In the genomic region with DNA sequence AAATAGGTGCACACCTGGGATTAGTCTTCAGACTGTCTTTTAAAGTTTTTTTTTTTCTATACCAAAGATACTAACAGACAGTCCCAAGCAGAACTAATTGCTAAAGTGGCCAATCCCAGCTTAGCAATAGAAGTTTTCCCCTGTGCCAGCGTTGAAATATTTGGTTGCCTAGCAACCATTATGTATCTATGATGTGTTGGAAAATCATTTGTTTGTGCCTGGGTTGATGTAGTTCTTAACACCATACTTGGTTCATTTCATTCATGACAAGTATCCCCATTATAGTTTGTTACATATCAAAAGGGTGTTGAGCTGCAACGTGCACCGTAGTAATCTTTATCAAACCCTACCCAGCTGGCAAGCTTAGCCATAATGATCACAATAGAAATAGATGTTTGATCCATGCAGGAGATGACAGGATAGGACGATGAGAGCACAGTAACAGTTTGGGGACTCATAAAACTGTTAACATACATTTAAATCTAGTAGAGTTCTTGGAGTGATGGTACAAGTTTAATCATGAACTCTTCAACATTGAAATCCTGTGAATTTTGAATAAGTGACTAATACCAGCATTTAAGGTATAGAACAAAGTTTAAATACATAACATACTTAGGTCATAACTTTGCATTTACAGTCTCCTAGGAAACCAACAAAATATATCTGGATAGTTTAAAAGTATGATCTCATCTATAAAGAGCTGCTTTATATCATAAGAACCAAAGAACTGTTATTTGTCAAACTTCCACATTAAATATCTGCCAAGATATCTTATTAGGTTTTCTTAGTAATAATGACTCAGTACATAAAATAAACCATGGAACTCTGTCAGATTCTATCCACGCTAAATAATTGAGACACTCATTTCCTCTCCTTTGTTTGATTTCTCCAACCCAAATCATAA, we compare ENCODE assay signal across 11 cellular contexts.
DNase-seq lines count a peak whose midpoint lies in the region; ATAC-seq lines count a peak whose summit lies in the region.
"Had no signal": no experiment of that assay in that cellular context is flagged by ENCODE, and none has a peak within 500 bp of the region (broad histone marks: within the 10 kb centered on the region; RNA-seq: fewer than 3 reads in every experiment).

No MANE protein-coding gene starts in this region.

- H3K27me3 ChIP-seq in GM23248 (replicated peaks; ENCODE audit: insufficient read depth) (no peaks in the 10 kb centered on the region), rectal smooth muscle tissue (ENCODE audit: control insufficient read depth, insufficient read depth, low read length) (no peaks in the 10 kb centered on the region)

- no peak overlapping the region for H2AFZ ChIP-seq in GM23248

- peaks cover 30% of the 10 kb centered on the region for H3K4me1 Mint-ChIP-seq in T-helper 17 cell

- whole genome bisulfite sequencing in GM23248 (ENCODE audit: low coverage in 1 of 2, low lambda C conversion rate in 2 of 2, missing lambda C conversion rate in 2 of 2), 2 experiments = 5 to 6% methylated on average over 5 of the region's 5 CpGs

- H4K20me1 ChIP-seq in GM23248 (ENCODE audit: insufficient read depth) = no peaks in the 10 kb centered on the region

- no peaks in the 10 kb centered on the region for H3K9me2 ChIP-seq in GM23248 (ENCODE audit: insufficient read depth)

- H3K4me3 ChIP-seq in GM23248 (peak overlapping the region; percentile 21; the same call in 1 of the 2 replicates), rectal smooth muscle tissue (ENCODE audit: low read length) (no peak overlapping the region)

- H3K36me3 Mint-ChIP-seq in T-helper 17 cell (ENCODE audit: low read depth) = peaks cover 7% of the 10 kb centered on the region

- in situ Hi-C loops in GM23248 (cut with MboI) = no loop called here

- H3K9ac ChIP-seq in GM23248 (peak overlapping the region; percentile 67), rectal smooth muscle tissue (ENCODE audit: low read length) (no peak overlapping the region)

- peak overlapping the region; percentile 81 for H3K27ac ChIP-seq in GM23248
- peak overlapping the region; percentile 80 for H3K27ac ChIP-seq in rectal smooth muscle tissue (ENCODE audit: low read depth, low read length)

- no peaks in the 10 kb centered on the region for H3K27me3 Mint-ChIP-seq in T-helper 17 cell
- H3K27me3 Mint-ChIP-seq: naive B cell had no signal

- H3K4me2 ChIP-seq in GM23248 (ENCODE audit: unreplicated experiment) = peak overlapping the region; percentile 69

- peaks cover 87% of the 10 kb centered on the region for H3K79me2 ChIP-seq in GM23248 (ENCODE audit: insufficient read depth)

- H3K9me3 ChIP-seq in GM23248 (ENCODE audit: low read depth) (no peaks in the 10 kb centered on the region), T-helper 17 cell (ENCODE audit: control insufficient read depth, low read length, poor library complexity, severe bottlenecking) (no peaks in the 10 kb centered on the region)

- peak; percentile 74 for DNase-seq in GM23248
- DNase-seq in T-helper 17 cell = no peak
- peak; percentile 54 for DNase-seq in fibroblast of the conjunctiva (ENCODE audit: low read depth)
- no peak for DNase-seq in NCI-H446 (lab: John Stamatoyannopoulos, UW)
- DNase-seq: activated effector memory CD4-positive, alpha-beta T cell treated with anti-CD3 and anti-CD28 coated beads, Interleukin-2, amount 50 U/mL, for 16 hours; naive B cell; NCI-H526 had no signal

- H3K36me3 ChIP-seq in GM23248 (ENCODE audit: low read depth) (no peaks in the 10 kb centered on the region), rectal smooth muscle tissue (ENCODE audit: control insufficient read depth, insufficient read depth, low read length) (no peaks in the 10 kb centered on the region)

- no peak overlapping the region for H3K4me3 Mint-ChIP-seq in T-helper 17 cell
- H3K4me3 Mint-ChIP-seq: naive B cell had no signal

- H3K4me1 ChIP-seq in GM23248 (ENCODE audit: insufficient read depth) (peaks cover 41% of the 10 kb centered on the region), rectal smooth muscle tissue (ENCODE audit: control insufficient read depth, insufficient read depth, low read length) (peaks cover 39% of the 10 kb centered on the region)

- ATAC-seq in T-helper 17 cell (peak; percentile 44), HG03135 (IDR thresholded peaks at IDR 0.05; ENCODE audit: unreplicated experiment) (no peak), GM21723 (IDR thresholded peaks at IDR 0.05; ENCODE audit: unreplicated experiment) (no peak), HG03520 (IDR thresholded peaks at IDR 0.05; ENCODE audit: unreplicated experiment) (no peak)

- H3F3A ChIP-seq in GM23248 (ENCODE audit: insufficient read depth) = peaks cover 34% of the 10 kb centered on the region

- H3K27ac Mint-ChIP-seq in T-helper 17 cell = peak overlapping the region; percentile 6

Comparison
In these comparisons a context has a peak if more than half of its experiments do, and no peak if none do; other contexts are left out.
1. DNase-seq: peak in GM23248 (single experiment) and fibroblast of the conjunctiva (single experiment); none in T-helper 17 cell (0 of 3) and NCI-H446 (0 of 2).